In genomic region chr10:87845624-87846377, GRCh38 we compare ENCODE assay signal across 1 cellular context.
TF ChIP-seq lines count a peak whose summit lies in the region.

No MANE protein-coding gene starts in this region.

TF ChIP-seq in HEK293, 187 proteins besides CTCF, POLR2A, EP300 and RAD21 (continued from another document and continues in another):
- TF ChIP-seq PRDM10 (tag by site-specific recombination; IDR thresholded peaks at IDR 0.05) (peak; percentile 87), HIC1 (tag by site-specific recombination; IDR thresholded peaks at IDR 0.05) (peak; percentile 99), ZNF48 (tag by site-specific recombination; IDR thresholded peaks at IDR 0.05) (no peak), BCL11A (tag by site-specific recombination; IDR thresholded peaks at IDR 0.05; ENCODE audit: low read depth) (peak; percentile 98), ZNF362 (tag by site-specific recombination; IDR thresholded peaks at IDR 0.05) (peak; percentile 89; the same call in 1 of the 2 replicates), HOXA7 (CRISPR knock-in tag; IDR thresholded peaks at IDR 0.05; ENCODE audit: borderline replicate concordance) (no peak), PRDM6 (tag by site-specific recombination; IDR thresholded peaks at IDR 0.05) (peak; percentile 94), ZNF221 (tag by site-specific recombination; IDR thresholded peaks at IDR 0.05; ENCODE audit: borderline replicate concordance) (peak; percentile 87; the same call in 1 of the 2 replicates), ZNF302 (tag by site-specific recombination; IDR thresholded peaks at IDR 0.05; ENCODE audit: low read depth) (no peak), ZNF610 (tag by site-specific recombination; IDR thresholded peaks at IDR 0.05; ENCODE audit: borderline replicate concordance) (peak; percentile 76; the same call in 1 of the 2 replicates), ZBTB44 (tag by site-specific recombination; IDR thresholded peaks at IDR 0.05) (peak; percentile 90), PBX3 (CRISPR knock-in tag; IDR thresholded peaks at IDR 0.05) (no peak), ZNF768 (tag by site-specific recombination; IDR thresholded peaks at IDR 0.05) (no peak), ZNF792 (tag by site-specific recombination; IDR thresholded peaks at IDR 0.05) (0 out of 2 replicates have a peak, but pooled peaks have one; percentile 56), ZNF274 (IDR thresholded peaks at IDR 0.05; ENCODE audit: low read length) (no peak), ZNF274 (tag by site-specific recombination; IDR thresholded peaks at IDR 0.05; ENCODE audit: borderline replicate concordance) (no peak), ZIC2 (tag by site-specific recombination; IDR thresholded peaks at IDR 0.05) (no peak), ZNF843 (tag by site-specific recombination; IDR thresholded peaks at IDR 0.05) (peak; percentile 99), ZNF416 (tag by site-specific recombination; IDR thresholded peaks at IDR 0.05) (no peak), ZNF747 (tag by site-specific recombination; IDR thresholded peaks at IDR 0.05) (no peak), ZNF350 (tag by site-specific recombination; IDR thresholded peaks at IDR 0.05) (no peak), ZNF292 (tag by site-specific recombination; IDR thresholded peaks at IDR 0.05; ENCODE audit: borderline replicate concordance, low read depth) (0 out of 2 replicates have a peak, but pooled peaks have one; percentile 27), KLF1 (tag by site-specific recombination; IDR thresholded peaks at IDR 0.05) (peak; percentile 88), ZNF571 (tag by site-specific recombination; IDR thresholded peaks at IDR 0.05) (no peak), ZSCAN18 (tag by site-specific recombination; IDR thresholded peaks at IDR 0.05) (no peak), ZSCAN23 (tag by site-specific recombination; IDR thresholded peaks at IDR 0.05) (peak; percentile 100), ZNF175 (tag by site-specific recombination; IDR thresholded peaks at IDR 0.05) (no peak), ZNF639 (tag by site-specific recombination; IDR thresholded peaks at IDR 0.05) (peak; percentile 100), PRDM1 (tag by site-specific recombination; IDR thresholded peaks at IDR 0.05) (peak; percentile 71), TCF7L2 (IDR thresholded peaks at IDR 0.05; ENCODE audit: borderline replicate concordance, low read depth, low read length) (no peak), ZNF777 (tag by site-specific recombination; IDR thresholded peaks at IDR 0.05; ENCODE audit: borderline replicate concordance) (no peak), ZNF776 (tag by site-specific recombination; IDR thresholded peaks at IDR 0.05; ENCODE audit: borderline replicate concordance) (no peak), ZNF184 (tag by site-specific recombination; IDR thresholded peaks at IDR 0.05) (peak; percentile 86), ZNF785 (tag by site-specific recombination; IDR thresholded peaks at IDR 0.05) (no peak), ZNF518A (tag by site-specific recombination; conservative IDR thresholded peaks at IDR 0.05; ENCODE audit: low read depth) (peak; percentile 79), KLF9 (tag by site-specific recombination; IDR thresholded peaks at IDR 0.05; ENCODE audit: low read depth) (no peak), ZNF138 (tag by site-specific recombination; IDR thresholded peaks at IDR 0.05; ENCODE audit: borderline replicate concordance) (no peak), KLF16 (tag by site-specific recombination; IDR thresholded peaks at IDR 0.05) (peak; percentile 87), ZNF311 (tag by site-specific recombination; IDR thresholded peaks at IDR 0.05; ENCODE audit: borderline replicate concordance) (no peak), ZNF701 (tag by site-specific recombination; IDR thresholded peaks at IDR 0.05) (no peak), ZNF174 (tag by site-specific recombination; IDR thresholded peaks at IDR 0.05) (no peak)
